In the genomic region with DNA sequence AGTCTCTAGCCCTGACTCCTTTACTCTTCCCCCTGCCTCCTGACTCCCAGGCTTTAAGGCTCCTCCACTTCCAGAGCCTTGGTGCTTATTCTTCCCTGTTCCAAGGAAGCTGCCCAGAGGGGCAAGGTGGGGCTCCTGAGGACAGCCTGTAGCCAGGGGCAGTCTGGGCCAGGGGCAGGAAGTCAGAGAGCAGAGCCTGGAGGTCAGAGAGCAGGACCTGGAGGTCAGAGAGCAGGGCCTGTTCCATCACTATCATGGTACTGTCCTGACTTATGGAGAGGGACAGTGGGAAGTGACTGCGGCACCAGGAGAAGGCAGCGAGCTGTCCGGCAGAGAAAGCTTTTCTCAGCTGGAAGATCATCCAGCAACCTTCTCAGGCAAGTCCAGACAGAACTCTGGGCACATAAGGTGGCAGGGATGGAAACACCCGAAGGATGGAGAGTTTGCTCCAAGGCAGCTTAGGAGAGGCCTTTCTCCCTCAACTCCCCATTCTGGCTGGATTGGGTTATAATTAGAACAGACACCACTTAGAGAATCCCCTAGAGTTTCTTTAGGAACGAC, we compare ENCODE assay signal across 15 cellular contexts. TPM values are rescaled to one million over a fixed set of nuclear protein-coding genes. Genes with fewer than 3 reads are reported as not detected.
DNase-seq lines count a peak whose midpoint lies in the region; ATAC-seq, FAIRE-seq and TF ChIP-seq lines count a peak whose summit lies in the region.
"Had no signal": no experiment of that assay in that cellular context is flagged by ENCODE, and none has a peak within 500 bp of the region (broad histone marks: within the 10 kb centered on the region; RNA-seq: fewer than 3 reads in every experiment).

No MANE protein-coding gene starts in this region.

- peaks cover 84% of the 10 kb centered on the region for H3K4me1 Mint-ChIP-seq in brain
- H3K4me1 Mint-ChIP-seq: activated B cell treated with CpG ODN at 0.5 μM for 24 hours had no signal

- peak overlapping the region in 4 of 5 experiments; percentile 63 to 87 (median 74) for H3K27ac Mint-ChIP-seq in brain
- H3K27ac Mint-ChIP-seq: activated B cell treated with CpG ODN at 0.5 μM for 24 hours had no signal

- H3K27ac ChIP-seq in A549 (peak overlapping the region; percentile 10 to 59; a peak in 3 of 6 replicates), psoas muscle (peak overlapping the region; percentile 79)
- H3K27ac ChIP-seq: neutrophil had no signal

- no peak for TF ChIP-seq POLR2A in A549 (IDR thresholded peaks at IDR 0.05; ENCODE audit: low read length)

- no peak overlapping the region for H3K4me3 ChIP-seq in A549
- peak overlapping the region; percentile 39 for H3K4me3 ChIP-seq in psoas muscle

- no peak for TF ChIP-seq EP300 in A549 (IDR thresholded peaks at IDR 0.05)

- peaks cover 9 to 34% of the 10 kb centered on the region in 2 donors for H3K36me3 ChIP-seq in psoas muscle (ENCODE audit: insufficient read depth in 1 of 2, low read depth in 1 of 2)
- H3K36me3 ChIP-seq: neutrophil had no signal

- intact Hi-C loops in left ventricle myocardium superior (cut with micrococcal nuclease) (no loop called here), psoas muscle (cut with DNase I) (loop anchor here in 1 of 2 donors (2.0 kb wide), 1 partner anchor 18 kb away; no protein-coding TSS in a partner anchor)

- ATAC-seq in A549 (no peak; a peak in 1 of 6 replicates), left ventricle myocardium superior (peak; percentile 4), psoas muscle (no peak), GM21737 (IDR thresholded peaks at IDR 0.05; ENCODE audit: unreplicated experiment) (no peak), HG03432 (IDR thresholded peaks at IDR 0.05; ENCODE audit: unreplicated experiment) (no peak)

- TF ChIP-seq CTCF in A549 (IDR thresholded peaks at IDR 0.05) = no peak
- TF ChIP-seq CTCF in brain (conservative IDR thresholded peaks at IDR 0.05) = no peak
- no peak for TF ChIP-seq CTCF in psoas muscle (IDR thresholded peaks at IDR 0.05)

- H3K4me2 ChIP-seq in A549 = no peak overlapping the region

- no peak for TF ChIP-seq RAD21 in A549 (conservative IDR thresholded peaks at IDR 0.05 in 1 of 2, IDR thresholded peaks at IDR 0.05 in 1 of 2)

- peaks cover 39% of the 10 kb centered on the region for H3K36me3 Mint-ChIP-seq in brain

- CTCF ChIA-PET in A549 (lab: Yijun Ruan, JAX) = interaction anchor here (0.7 to 3.6 kb wide), 6 partner anchors 19 to 255 kb away, joined by 3 to 26 read pairs (median 4); a partner anchor contains a TSS

- 88% methylated on average over 5 of the region's 5 CpGs for WGBS in A549 (ENCODE audit: missing lambda C conversion rate)
- 57 to 63% (median 59%) methylated on average over 5 of the region's 5 CpGs for WGBS in psoas muscle, 3 donors

- DNase-seq in A549 (ENCODE audit: low read depth in 1 of 2, low spot score in 1 of 2) (no peak), left ventricle myocardium superior (no peak), psoas muscle (no peak), NCI-H526 treated with DMSO at 0.1 percent for 48 hours (lab: John Stamatoyannopoulos, UW) (no peak)
- no peak for DNase-seq in stimulated activated CD4-positive, alpha-beta T cell treated with anti-CD3 and anti-CD28 coated beads, Interleukin-4, amount 100 ng/mL, for 24 hours
- DNase-seq: ACHN; activated B cell treated with CpG ODN at 0.5 μM for 24 hours; activated T-cell treated with anti-CD3 and anti-CD28 coated beads, Interleukin-2, amount 50 U/mL, for 48 hours; NCI-H510A; SIG-M5 had no signal

- POLR2A ChIA-PET in A549 (lab: Yijun Ruan, JAX) = no interaction called here

- H3K27me3 ChIP-seq in psoas muscle (ENCODE audit: insufficient read depth in 3 of 3, low read length in 2 of 3) = no peaks in the 10 kb centered on the region

- H3K4me3 Mint-ChIP-seq in brain = no peak overlapping the region
- H3K4me3 Mint-ChIP-seq: activated B cell treated with CpG ODN at 0.5 μM for 24 hours had no signal

- H3K9me3 ChIP-seq in A549 (no peaks in the 10 kb centered on the region), psoas muscle (no peaks in the 10 kb centered on the region)
- H3K9me3 ChIP-seq: neutrophil had no signal

- no peaks in the 10 kb centered on the region for H3K9me3 Mint-ChIP-seq in brain
- H3K9me3 Mint-ChIP-seq: activated B cell treated with CpG ODN at 0.5 μM for 24 hours had no signal

- no peak for FAIRE-seq in A549 (lab: Jason Lieb, UNC)
- FAIRE-seq: D721Med had no signal

- no peaks in the 10 kb centered on the region for H3K27me3 Mint-ChIP-seq in brain

- peaks cover 22% of the 10 kb centered on the region for H3K4me1 ChIP-seq in A549
- H3K4me1 ChIP-seq in psoas muscle = peaks cover 62% of the 10 kb centered on the region

TF ChIP-seq in A549, 52 proteins besides CTCF, POLR2A, EP300 and RAD21:
- TF ChIP-seq BHLHE40 (IDR thresholded peaks at IDR 0.05; ENCODE audit: low read depth, low read length) (no peak), EHF (CRISPR knock-in tag; IDR thresholded peaks at IDR 0.05) (no peak), HOXB13 (CRISPR knock-in tag; IDR thresholded peaks at IDR 0.05; ENCODE audit: low read depth) (no peak), HOXB5 (CRISPR knock-in tag; IDR thresholded peaks at IDR 0.05) (no peak), MYC (IDR thresholded peaks at IDR 0.05; ENCODE audit: borderline replicate concordance, low read length) (no peak)
- TF ChIP-seq, protein P1, sequence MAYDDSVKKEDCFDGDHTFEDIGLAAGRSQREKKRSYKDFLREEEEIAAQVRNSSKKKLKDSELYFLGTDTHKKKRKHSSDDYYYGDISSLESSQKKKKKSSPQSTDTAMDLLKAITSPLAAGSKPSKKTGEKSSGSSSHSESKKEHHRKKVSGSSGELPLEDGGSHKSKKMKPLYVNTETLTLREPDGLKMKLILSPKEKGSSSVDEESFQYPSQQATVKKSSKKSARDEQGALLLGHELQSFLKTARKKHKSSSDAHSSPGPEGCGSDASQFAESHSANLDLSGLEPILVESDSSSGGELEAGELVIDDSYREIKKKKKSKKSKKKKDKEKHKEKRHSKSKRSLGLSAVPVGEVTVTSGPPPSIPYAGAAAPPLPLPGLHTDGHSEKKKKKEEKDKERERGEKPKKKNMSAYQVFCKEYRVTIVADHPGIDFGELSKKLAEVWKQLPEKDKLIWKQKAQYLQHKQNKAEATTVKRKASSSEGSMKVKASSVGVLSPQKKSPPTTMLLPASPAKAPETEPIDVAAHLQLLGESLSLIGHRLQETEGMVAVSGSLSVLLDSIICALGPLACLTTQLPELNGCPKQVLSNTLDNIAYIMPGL (CRISPR knock-in tag; IDR thresholded peaks at IDR 0.05; ENCODE audit: borderline replicate concordance) = no peak
- TF ChIP-seq, protein P2, sequence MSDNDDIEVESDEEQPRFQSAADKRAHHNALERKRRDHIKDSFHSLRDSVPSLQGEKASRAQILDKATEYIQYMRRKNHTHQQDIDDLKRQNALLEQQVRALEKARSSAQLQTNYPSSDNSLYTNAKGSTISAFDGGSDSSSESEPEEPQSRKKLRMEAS (IDR thresholded peaks at IDR 0.05) = no peak

RNA-seq across cellular contexts. Expression of a gene that starts 25.0 kb away (rescaled TPM):
- polyA plus RNA-seq in A549 (2011; rRNA removed) = 0.87 and 1.9 TPM in 2 replicates
- polyA plus RNA-seq in A549 (2012; cell fraction: cytosol; rRNA removed) = 0.28 and 0.31 TPM in 2 replicates
- 1.0 and 1.2 TPM in 2 replicates for polyA plus RNA-seq in A549 (2012; cell fraction: nucleus; rRNA removed)
- 0.36 to 0.62 TPM (median 0.45 TPM) in 3 replicates for polyA plus RNA-seq in A549 (2017; fragmentation: RNase III; extraction: RNeasy Plus Mini Kit Qiagen cat#74134 plus additional on column Dnase treatment)
- polyA minus RNA-seq in A549 (2011; rRNA and poly(A)+ RNA removed) = 4.7 and 5.2 TPM in 2 replicates
- polyA plus RNA-seq in brain (ENCODE audit: insufficient read depth, low read depth, low replicate concordance) = 5.7 TPM
- total RNA-seq in left ventricle myocardium superior = 12.1 TPM
- 10 to 100 TPM; 20.8 to 33.6 (median 22.3) TPM for total RNA-seq in psoas muscle
- 1 to 10 TPM; 4.4 to 4.9 (median 4.7) TPM for polyA plus RNA-seq in psoas muscle
